2 cellular contexts compared by ENCODE assay signal in the genomic region with DNA sequence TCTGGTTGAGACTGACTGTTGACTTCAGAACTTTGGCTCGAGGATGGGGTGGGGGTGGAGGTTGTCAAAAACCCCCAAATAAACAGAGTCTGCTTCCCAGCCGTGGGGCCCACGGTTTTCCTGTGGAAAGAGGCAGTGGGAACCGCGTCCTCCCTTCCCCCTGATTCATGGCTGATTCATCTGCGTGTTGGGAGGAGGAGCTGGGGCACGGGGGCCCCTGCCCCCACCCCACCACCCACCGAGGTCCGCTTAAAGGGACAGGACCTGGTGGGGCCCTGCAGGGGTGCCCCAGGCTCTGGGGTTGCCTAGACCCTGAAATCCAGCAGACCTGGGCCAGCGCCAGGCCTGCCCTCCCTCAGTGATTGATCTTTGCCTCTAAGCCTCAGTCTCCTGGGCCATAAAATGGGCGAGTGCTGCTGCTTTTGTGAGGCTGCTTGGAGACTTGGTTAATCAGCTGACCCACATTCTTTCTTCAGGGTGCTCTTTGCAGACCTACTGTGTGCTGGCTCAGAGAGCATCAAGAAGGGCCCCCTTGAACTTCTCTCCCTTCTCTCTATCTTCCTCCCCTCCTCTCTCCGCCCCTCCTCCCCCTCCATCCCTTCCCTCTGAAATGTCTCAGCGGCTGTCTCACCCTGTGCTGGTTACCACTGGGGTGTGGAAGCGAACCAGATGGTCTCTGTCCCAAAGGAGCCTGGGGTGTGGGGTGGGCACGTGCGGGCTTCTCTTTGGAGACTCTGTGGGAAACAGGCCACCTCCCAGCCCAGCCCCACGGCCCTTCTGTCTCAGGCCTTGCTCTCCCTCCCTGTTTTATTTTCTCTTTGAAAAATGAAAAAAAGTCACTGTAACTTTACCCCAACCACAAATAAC.
TF ChIP-seq lines count a peak whose summit lies in the region.

No MANE protein-coding gene starts in this region.

TF ChIP-seq in HCT116, 20 proteins besides CTCF, POLR2A, EP300 and RAD21 (continued from another document):
- TF ChIP-seq, protein P1, sequence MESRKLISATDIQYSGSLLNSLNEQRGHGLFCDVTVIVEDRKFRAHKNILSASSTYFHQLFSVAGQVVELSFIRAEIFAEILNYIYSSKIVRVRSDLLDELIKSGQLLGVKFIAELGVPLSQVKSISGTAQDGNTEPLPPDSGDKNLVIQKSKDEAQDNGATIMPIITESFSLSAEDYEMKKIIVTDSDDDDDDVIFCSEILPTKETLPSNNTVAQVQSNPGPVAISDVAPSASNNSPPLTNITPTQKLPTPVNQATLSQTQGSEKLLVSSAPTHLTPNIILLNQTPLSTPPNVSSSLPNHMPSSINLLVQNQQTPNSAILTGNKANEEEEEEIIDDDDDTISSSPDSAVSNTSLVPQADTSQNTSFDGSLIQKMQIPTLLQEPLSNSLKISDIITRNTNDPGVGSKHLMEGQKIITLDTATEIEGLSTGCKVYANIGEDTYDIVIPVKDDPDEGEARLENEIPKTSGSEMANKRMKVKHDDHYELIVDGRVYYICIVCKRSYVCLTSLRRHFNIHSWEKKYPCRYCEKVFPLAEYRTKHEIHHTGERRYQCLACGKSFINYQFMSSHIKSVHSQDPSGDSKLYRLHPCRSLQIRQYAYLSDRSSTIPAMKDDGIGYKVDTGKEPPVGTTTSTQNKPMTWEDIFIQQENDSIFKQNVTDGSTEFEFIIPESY (IDR thresholded peaks at IDR 0.05; ENCODE audit: extremely low read depth, insufficient replicate concordance, low read length): no peak
- TF ChIP-seq, protein P2, sequence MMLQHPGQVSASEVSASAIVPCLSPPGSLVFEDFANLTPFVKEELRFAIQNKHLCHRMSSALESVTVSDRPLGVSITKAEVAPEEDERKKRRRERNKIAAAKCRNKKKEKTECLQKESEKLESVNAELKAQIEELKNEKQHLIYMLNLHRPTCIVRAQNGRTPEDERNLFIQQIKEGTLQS (IDR thresholded peaks at IDR 0.05): no peak
- TF ChIP-seq TCF7L2 (IDR thresholded peaks at IDR 0.05; ENCODE audit: borderline replicate concordance, extremely low read depth, insufficient read depth, insufficient read length) (no peak), POLR2AphosphoS5 (IDR thresholded peaks at IDR 0.05; ENCODE audit: low read depth, low read length) (no peak), YY1 (IDR thresholded peaks at IDR 0.05; ENCODE audit: extremely low read depth, insufficient replicate concordance, low read depth, low read length) (no peak), EZH2 (IDR thresholded peaks at IDR 0.05) (no peak), CBX3 (IDR thresholded peaks at IDR 0.05; ENCODE audit: low read depth) (no peak), ZNF274 (IDR thresholded peaks at IDR 0.05; ENCODE audit: low read depth, low read length) (no peak), EZH2phosphoT487 (IDR thresholded peaks at IDR 0.05; ENCODE audit: borderline replicate concordance) (no peak)
- TF ChIP-seq, protein P3, sequence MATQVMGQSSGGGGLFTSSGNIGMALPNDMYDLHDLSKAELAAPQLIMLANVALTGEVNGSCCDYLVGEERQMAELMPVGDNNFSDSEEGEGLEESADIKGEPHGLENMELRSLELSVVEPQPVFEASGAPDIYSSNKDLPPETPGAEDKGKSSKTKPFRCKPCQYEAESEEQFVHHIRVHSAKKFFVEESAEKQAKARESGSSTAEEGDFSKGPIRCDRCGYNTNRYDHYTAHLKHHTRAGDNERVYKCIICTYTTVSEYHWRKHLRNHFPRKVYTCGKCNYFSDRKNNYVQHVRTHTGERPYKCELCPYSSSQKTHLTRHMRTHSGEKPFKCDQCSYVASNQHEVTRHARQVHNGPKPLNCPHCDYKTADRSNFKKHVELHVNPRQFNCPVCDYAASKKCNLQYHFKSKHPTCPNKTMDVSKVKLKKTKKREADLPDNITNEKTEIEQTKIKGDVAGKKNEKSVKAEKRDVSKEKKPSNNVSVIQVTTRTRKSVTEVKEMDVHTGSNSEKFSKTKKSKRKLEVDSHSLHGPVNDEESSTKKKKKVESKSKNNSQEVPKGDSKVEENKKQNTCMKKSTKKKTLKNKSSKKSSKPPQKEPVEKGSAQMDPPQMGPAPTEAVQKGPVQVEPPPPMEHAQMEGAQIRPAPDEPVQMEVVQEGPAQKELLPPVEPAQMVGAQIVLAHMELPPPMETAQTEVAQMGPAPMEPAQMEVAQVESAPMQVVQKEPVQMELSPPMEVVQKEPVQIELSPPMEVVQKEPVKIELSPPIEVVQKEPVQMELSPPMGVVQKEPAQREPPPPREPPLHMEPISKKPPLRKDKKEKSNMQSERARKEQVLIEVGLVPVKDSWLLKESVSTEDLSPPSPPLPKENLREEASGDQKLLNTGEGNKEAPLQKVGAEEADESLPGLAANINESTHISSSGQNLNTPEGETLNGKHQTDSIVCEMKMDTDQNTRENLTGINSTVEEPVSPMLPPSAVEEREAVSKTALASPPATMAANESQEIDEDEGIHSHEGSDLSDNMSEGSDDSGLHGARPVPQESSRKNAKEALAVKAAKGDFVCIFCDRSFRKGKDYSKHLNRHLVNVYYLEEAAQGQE (IDR thresholded peaks at IDR 0.05; ENCODE audit: low read depth): no peak
- TF ChIP-seq, protein P4, sequence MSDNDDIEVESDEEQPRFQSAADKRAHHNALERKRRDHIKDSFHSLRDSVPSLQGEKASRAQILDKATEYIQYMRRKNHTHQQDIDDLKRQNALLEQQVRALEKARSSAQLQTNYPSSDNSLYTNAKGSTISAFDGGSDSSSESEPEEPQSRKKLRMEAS (IDR thresholded peaks at IDR 0.05): no peak

TF ChIP-seq in WTC11, 78 proteins besides CTCF, POLR2A, EP300 and RAD21:
- TF ChIP-seq, protein P5, sequence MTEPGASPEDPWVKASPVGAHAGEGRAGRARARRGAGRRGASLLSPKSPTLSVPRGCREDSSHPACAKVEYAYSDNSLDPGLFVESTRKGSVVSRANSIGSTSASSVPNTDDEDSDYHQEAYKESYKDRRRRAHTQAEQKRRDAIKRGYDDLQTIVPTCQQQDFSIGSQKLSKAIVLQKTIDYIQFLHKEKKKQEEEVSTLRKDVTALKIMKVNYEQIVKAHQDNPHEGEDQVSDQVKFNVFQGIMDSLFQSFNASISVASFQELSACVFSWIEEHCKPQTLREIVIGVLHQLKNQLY (CRISPR knock-in tag; IDR thresholded peaks at IDR 0.05): no peak
- TF ChIP-seq GTF2I (CRISPR knock-in tag; conservative IDR thresholded peaks at IDR 0.05): 0 out of 2 replicates have a peak, but pooled peaks have one; percentile 53
